Comparison of ENCODE assay signal across 1 cellular context in the genomic region with DNA sequence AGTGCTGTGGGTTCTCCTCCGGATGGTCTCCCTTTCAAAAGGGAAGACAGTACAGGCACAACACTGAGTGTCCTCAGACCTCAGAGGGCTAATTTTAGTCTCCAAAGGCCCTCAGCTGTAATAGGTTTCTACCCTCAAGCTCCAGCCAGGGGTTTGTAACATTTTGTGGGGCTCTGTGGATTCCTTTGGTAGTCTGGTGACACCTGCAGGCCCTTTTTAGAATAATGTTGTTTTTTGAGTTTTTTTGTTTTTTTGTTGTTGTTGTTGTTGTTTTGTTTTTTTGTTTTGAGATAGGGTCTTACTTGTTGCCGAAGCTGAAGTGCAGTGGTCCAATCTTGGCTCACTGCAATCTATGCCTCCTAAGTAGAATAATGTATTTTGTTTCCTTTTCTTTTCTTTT.
TF ChIP-seq lines count a peak whose summit lies in the region.

No MANE protein-coding gene starts in this region.

TF ChIP-seq in HCT116, 20 proteins besides CTCF, POLR2A, EP300 and RAD21 (continued from another document):
- TF ChIP-seq, protein P1, sequence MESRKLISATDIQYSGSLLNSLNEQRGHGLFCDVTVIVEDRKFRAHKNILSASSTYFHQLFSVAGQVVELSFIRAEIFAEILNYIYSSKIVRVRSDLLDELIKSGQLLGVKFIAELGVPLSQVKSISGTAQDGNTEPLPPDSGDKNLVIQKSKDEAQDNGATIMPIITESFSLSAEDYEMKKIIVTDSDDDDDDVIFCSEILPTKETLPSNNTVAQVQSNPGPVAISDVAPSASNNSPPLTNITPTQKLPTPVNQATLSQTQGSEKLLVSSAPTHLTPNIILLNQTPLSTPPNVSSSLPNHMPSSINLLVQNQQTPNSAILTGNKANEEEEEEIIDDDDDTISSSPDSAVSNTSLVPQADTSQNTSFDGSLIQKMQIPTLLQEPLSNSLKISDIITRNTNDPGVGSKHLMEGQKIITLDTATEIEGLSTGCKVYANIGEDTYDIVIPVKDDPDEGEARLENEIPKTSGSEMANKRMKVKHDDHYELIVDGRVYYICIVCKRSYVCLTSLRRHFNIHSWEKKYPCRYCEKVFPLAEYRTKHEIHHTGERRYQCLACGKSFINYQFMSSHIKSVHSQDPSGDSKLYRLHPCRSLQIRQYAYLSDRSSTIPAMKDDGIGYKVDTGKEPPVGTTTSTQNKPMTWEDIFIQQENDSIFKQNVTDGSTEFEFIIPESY (IDR thresholded peaks at IDR 0.05; ENCODE audit: extremely low read depth, insufficient replicate concordance, low read length) = no peak
- TF ChIP-seq ZFX (IDR thresholded peaks at IDR 0.05) = no peak
- TF ChIP-seq ELF1 (IDR thresholded peaks at IDR 0.05; ENCODE audit: borderline replicate concordance, low read depth) = no peak
- no peak for TF ChIP-seq SP1 (IDR thresholded peaks at IDR 0.05; ENCODE audit: low read depth)
- TF ChIP-seq CBX3 (IDR thresholded peaks at IDR 0.05; ENCODE audit: low read depth) = no peak
- TF ChIP-seq CEBPB (IDR thresholded peaks at IDR 0.05; ENCODE audit: low read depth) = no peak
- TF ChIP-seq, protein P2, sequence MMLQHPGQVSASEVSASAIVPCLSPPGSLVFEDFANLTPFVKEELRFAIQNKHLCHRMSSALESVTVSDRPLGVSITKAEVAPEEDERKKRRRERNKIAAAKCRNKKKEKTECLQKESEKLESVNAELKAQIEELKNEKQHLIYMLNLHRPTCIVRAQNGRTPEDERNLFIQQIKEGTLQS (IDR thresholded peaks at IDR 0.05) = no peak
- TF ChIP-seq EGR1 (IDR thresholded peaks at IDR 0.05; ENCODE audit: low read depth) = no peak
- TF ChIP-seq SIN3A (IDR thresholded peaks at IDR 0.05; ENCODE audit: low read depth) = no peak
